8 cellular contexts compared by ENCODE assay signal in the genomic region with DNA sequence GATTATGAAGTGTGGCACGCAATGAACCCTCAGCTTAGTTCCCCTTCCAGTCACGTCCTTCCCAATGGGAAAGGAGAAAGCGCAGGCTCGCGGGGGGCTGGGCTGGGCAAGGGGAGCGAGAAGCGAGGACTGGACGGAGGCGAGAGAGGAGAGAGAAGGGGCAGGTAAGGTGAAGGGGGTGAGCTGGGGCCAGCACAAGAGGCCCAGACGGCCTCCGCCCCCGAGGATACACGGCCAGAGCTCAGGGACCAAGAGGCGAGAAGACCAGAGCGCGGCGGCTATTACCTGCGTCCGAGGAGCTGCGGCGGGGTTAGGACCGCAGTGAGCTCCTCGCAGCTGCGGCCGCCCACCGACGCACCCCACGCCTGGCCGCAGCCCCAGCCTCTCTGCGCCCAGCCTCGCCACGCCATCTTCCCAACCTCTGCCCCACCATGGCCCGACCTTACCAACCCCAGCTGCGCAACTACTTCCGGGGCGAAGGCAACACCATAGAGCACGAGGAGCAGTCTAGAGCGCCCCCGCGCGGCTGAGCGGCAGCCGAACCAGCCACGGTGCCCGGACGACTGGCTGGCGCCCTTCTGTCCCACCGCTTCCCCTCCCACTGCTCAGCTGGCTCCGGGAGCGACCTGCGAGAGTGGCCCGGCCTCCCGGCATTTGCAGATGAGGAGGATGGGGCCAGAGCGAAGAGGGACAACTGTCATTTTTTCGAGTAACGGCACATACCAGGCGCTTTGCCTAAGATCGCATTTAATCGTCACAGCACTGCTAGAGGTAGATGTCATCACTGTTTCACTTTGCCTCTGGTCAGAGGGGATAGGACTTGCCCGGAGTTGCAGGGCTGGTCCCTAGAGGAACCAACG. TPM values are rescaled to one million over a fixed set of nuclear protein-coding genes. Genes with fewer than 3 reads are reported as not detected.
DNase-seq lines count a peak whose midpoint lies in the region; ATAC-seq and TF ChIP-seq lines count a peak whose summit lies in the region.

A gene with protein sequence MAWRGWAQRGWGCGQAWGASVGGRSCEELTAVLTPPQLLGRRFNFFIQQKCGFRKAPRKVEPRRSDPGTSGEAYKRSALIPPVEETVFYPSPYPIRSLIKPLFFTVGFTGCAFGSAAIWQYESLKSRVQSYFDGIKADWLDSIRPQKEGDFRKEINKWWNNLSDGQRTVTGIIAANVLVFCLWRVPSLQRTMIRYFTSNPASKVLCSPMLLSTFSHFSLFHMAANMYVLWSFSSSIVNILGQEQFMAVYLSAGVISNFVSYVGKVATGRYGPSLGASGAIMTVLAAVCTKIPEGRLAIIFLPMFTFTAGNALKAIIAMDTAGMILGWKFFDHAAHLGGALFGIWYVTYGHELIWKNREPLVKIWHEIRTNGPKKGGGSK (minus strand): TSS at position 444 of the 860 bp plus-strand sequence. CDS start 34 bp downstream, at position 410.

- peaks cover 3% of the 10 kb centered on the region; the same call in 1 of the 2 replicates for H3K36me3 ChIP-seq in BE2C

- H3K4me3 ChIP-seq in BE2C (ENCODE audit: low read depth, low read length) (peak within 1 kb of the TSS; percentile 93), choroid plexus epithelial cell (ENCODE audit: low read depth, low read length) (peak within 1 kb of the TSS; percentile 99)

- H3K27me3 ChIP-seq in BE2C: no peaks in the 10 kb centered on the region

- peaks cover 5% of the 10 kb centered on the region; the same call in 1 of the 2 replicates for H3K4me1 ChIP-seq in BE2C

- TF ChIP-seq CTCF in BE2C (IDR thresholded peaks at IDR 0.05; ENCODE audit: low read depth, low read length): peak; percentile 90
- TF ChIP-seq CTCF in choroid plexus epithelial cell (conservative IDR thresholded peaks at IDR 0.05; ENCODE audit: low read depth, low read length): peak; percentile 87

- no peaks in the 10 kb centered on the region for H3K9me3 ChIP-seq in BE2C

- ATAC-seq in HG03439 (IDR thresholded peaks at IDR 0.05; ENCODE audit: unreplicated experiment): peak; percentile 99

- DNase-seq in BE2C (peak; percentile 97), NCI-H510A (lab: John Stamatoyannopoulos, UW) (peak; percentile 85), choroid plexus epithelial cell (ENCODE audit: low read depth) (peak; percentile 88), kidney tubule cell (ENCODE audit: low spot score) (peak; percentile 93)
- peak; percentile 98 for DNase-seq in activated CD4-positive, alpha-beta T cell treated with anti-CD3 and anti-CD28 coated beads for 24 hours (ENCODE audit: low read depth in 2 of 2)
- DNase-seq in stimulated activated CD4-positive, alpha-beta T cell treated with anti-CD3 and anti-CD28 coated beads, Interleukin-1b, Interleukin-23, amount 100 ng/mL, for 24 hours (ENCODE audit: low read depth in 4 of 4, low spot score in 1 of 4): peak; percentile 95 to 98 (median 96)

- TF ChIP-seq POLR2A in GM19193 (IDR thresholded peaks at IDR 0.05; ENCODE audit: extremely low read depth, insufficient read depth, insufficient read length): peak; percentile 92

RNA-seq across cellular contexts. Expression of the gene that starts here (rescaled TPM):
- 106 TPM for polyA plus RNA-seq in BE2C (2012; ENCODE audit: insufficient read depth, insufficient read length, low read depth)

Comparison
In these comparisons a context has a peak if more than half of its experiments do, and no peak if none do; other contexts are left out.
1. Peak in every context shown above with its lines: DNase-seq, ATAC-seq and H3K4me3 ChIP-seq.